Comparison of ENCODE assay signal across 18 cellular contexts in genomic region chr6:161215876-161216615, GRCh38. TPM values are rescaled to one million over a fixed set of nuclear protein-coding genes. Genes with fewer than 3 reads are reported as not detected.
DNase-seq lines count a peak whose midpoint lies in the region; ATAC-seq and TF ChIP-seq lines count a peak whose summit lies in the region.
"Had no signal": no experiment of that assay in that cellular context is flagged by ENCODE, and none has a peak within 500 bp of the region (broad histone marks: within the 10 kb centered on the region; RNA-seq: fewer than 3 reads in every experiment).

No MANE protein-coding gene starts in this region.

- H3K4me3 ChIP-seq in retinal pigment epithelial cell (ENCODE audit: low read length) = no peak overlapping the region
- no peak overlapping the region for H3K4me3 ChIP-seq in body of pancreas
- H3K4me3 ChIP-seq: adrenal gland, gastrocnemius medialis, left lung had no signal

- peak; percentile 88 for DNase-seq in M059J (ENCODE audit: low read depth)
- DNase-seq in RPMI7951 (ENCODE audit: low read depth) = peak; percentile 49
- peak; percentile 95 for DNase-seq in retinal pigment epithelial cell (ENCODE audit: low read depth)
- no peak for DNase-seq in GM03348 (ENCODE audit: low spot score)
- no peak for DNase-seq in body of pancreas
- DNase-seq: activated CD4-positive, CD25-positive, alpha-beta regulatory T cell; adrenal gland; COR-L47; gastrocnemius medialis; left lung; NCI-H1048; NCI-H82; Right ventricle myocardium superior; stimulated activated CD4-positive, alpha-beta T cell treated with anti-CD3 and anti-CD28 coated beads, Interleukin-2, amount 100 ng/mL, for 48 hours had no signal

- TF ChIP-seq CTCF in retinal pigment epithelial cell (conservative IDR thresholded peaks at IDR 0.05; ENCODE audit: low read depth, low read length) = no peak
- no peak for TF ChIP-seq CTCF in body of pancreas (IDR thresholded peaks at IDR 0.05)

- ATAC-seq in GM18517 (IDR thresholded peaks at IDR 0.05; ENCODE audit: unreplicated experiment) (no peak), GM19463 (IDR thresholded peaks at IDR 0.05; ENCODE audit: unreplicated experiment) (no peak), body of pancreas (no peak)
- ATAC-seq: gastrocnemius medialis had no signal

- 87 to 95% methylated on average over 13 of the region's 13 CpGs for WGBS in body of pancreas, 2 donors

- no peaks in the 10 kb centered on the region for H3K36me3 ChIP-seq in body of pancreas (replicated peaks in 1 of 2; ENCODE audit: insufficient read depth in 1 of 2, low read depth in 2 of 2)
- H3K36me3 ChIP-seq: adrenal gland, gastrocnemius medialis, left lung had no signal

- no peaks in the 10 kb centered on the region for H3K9me3 ChIP-seq in body of pancreas
- H3K9me3 ChIP-seq: gastrocnemius medialis had no signal

- H3K27ac ChIP-seq in cingulate gyrus (ENCODE audit: low read depth, low read length) (peak overlapping the region; percentile 8), body of pancreas (no peak overlapping the region)
- H3K27ac ChIP-seq: adrenal gland, gastrocnemius medialis, left lung, parathyroid adenoma had no signal

- intact Hi-C loops in body of pancreas (cut with DNase I) = no loop called here

- no peaks in the 10 kb centered on the region for H3K27me3 ChIP-seq in body of pancreas
- H3K27me3 ChIP-seq: adrenal gland, gastrocnemius medialis, left lung had no signal

- TF ChIP-seq POLR2A in body of pancreas (IDR thresholded peaks at IDR 0.05) = no peak

- peaks cover 15% of the 10 kb centered on the region for H3K4me1 ChIP-seq in body of pancreas
- H3K4me1 ChIP-seq: adrenal gland, gastrocnemius medialis, parathyroid adenoma had no signal

RNA-seq across cellular contexts. Expression of gene AGPAT4, which starts 57.8 kb away (rescaled TPM):
- total RNA-seq in M059J (2014; rRNA removed; shearing (Covaris generic)) = 12.0 and 20.5 TPM in 2 replicates
- 15.5 and 16.2 TPM in 2 replicates for total RNA-seq in RPMI7951 (2014; rRNA removed; shearing (Covaris generic))
- 1 to 10 TPM; 1.3 to 2.6 TPM for total RNA-seq in body of pancreas

Comparison
In these comparisons a context has a peak if more than half of its experiments do, and no peak if none do; other contexts are left out.
1. DNase-seq: peak in M059J (single experiment), RPMI7951 (single experiment) and retinal pigment epithelial cell (single experiment); none in GM03348 (single experiment) and body of pancreas (0 of 4).